ENCODE assay signal across 17 cellular contexts in the genomic region with DNA sequence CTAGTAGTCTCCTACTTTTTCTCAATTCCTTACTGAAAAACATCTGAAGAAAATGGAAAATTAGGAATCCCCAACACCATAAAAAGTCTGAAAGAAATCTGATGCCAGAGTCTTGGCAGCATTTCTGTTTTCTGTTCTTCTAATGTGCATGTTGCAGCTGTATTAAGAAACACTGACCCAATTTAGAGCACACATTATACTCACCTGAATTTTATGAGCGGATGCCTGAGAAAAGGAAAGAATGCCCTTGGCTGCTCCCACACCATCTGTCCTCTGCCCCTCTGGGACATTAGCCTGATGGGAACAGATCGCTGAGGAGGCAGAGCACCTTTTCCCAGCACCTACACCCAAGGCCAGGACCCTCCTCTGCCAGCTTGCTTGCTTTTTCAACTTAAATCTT. TPM values are rescaled to one million over a fixed set of nuclear protein-coding genes. Genes with fewer than 3 reads are reported as not detected.
DNase-seq lines count a peak whose midpoint lies in the region; ATAC-seq, FAIRE-seq and TF ChIP-seq lines count a peak whose summit lies in the region.
"Had no signal": no experiment of that assay in that cellular context is flagged by ENCODE, and none has a peak within 500 bp of the region (broad histone marks: within the 10 kb centered on the region; RNA-seq: fewer than 3 reads in every experiment).

No MANE protein-coding gene starts in this region.

- H3K36me3 ChIP-seq in Loucy (ENCODE audit: insufficient read depth, low read length): no peaks in the 10 kb centered on the region
- no peaks in the 10 kb centered on the region for H3K36me3 ChIP-seq in K562 (ENCODE audit: control insufficient read depth, insufficient read depth, low read length)

- POLR2A ChIA-PET in K562 (lab: Yijun Ruan, JAX): interaction anchor here (0.6 to 8.3 kb wide), 4 partner anchors 9 to 822 kb away, joined by 3 to 84 read pairs (median 4); partner anchors contain the start of gene ANP32B

- no peak for TF ChIP-seq POLR2A in K562 (conservative IDR thresholded peaks at IDR 0.05)

- H3K27me3 ChIP-seq in Loucy (ENCODE audit: insufficient read depth, low read length, poor library complexity, severe bottlenecking) (no peaks in the 10 kb centered on the region), K562 (ENCODE audit: control insufficient read depth in 2 of 2, insufficient read depth in 2 of 2, low read length in 2 of 2) (no peaks in the 10 kb centered on the region)

- no peaks in the 10 kb centered on the region for H3K9me3 Mint-ChIP-seq in activated T-cell treated with anti-CD3 and anti-CD28 coated beads, Interleukin-2, amount 50 U/mL, for 24 hours
- no peaks in the 10 kb centered on the region for H3K9me3 Mint-ChIP-seq in activated T-cell treated with anti-CD3 and anti-CD28 coated beads, Interleukin-2, amount 50 U/mL, for 72 hours
- H3K9me3 Mint-ChIP-seq: CD4-positive, alpha-beta T cell had no signal

- H3K9ac ChIP-seq in Loucy (ENCODE audit: low read depth, low read length, poor library complexity, severe bottlenecking): peak overlapping the region; percentile 61
- peak overlapping the region in 1 of 2 experiments; percentile 37; a peak in 1 of 4 replicates for H3K9ac ChIP-seq in K562 (ENCODE audit: insufficient read depth in 1 of 2, low read depth in 2 of 2, low read length in 2 of 2)
- H3K9ac ChIP-seq: GM23248 had no signal

- in situ Hi-C loops in K562 (cut with MboI): no loop called here

- peaks cover 43% of the 10 kb centered on the region for H3K4me1 ChIP-seq in Loucy (ENCODE audit: insufficient read depth, low read length, poor library complexity, severe bottlenecking)
- peaks cover 0 to 18% of the 10 kb centered on the region in 2 experiments; a peak in 2 of 5 replicates for H3K4me1 ChIP-seq in K562 (replicated peaks in 1 of 2; ENCODE audit: control insufficient read depth in 2 of 2, insufficient read depth in 2 of 2, low read length in 2 of 2)

- H3K4me2 ChIP-seq in Loucy (ENCODE audit: low read depth, low read length, poor library complexity, severe bottlenecking) (peak overlapping the region; percentile 69), K562 (ENCODE audit: insufficient read depth, low read length) (no peak overlapping the region)

- no peaks in the 10 kb centered on the region for H3K27me3 Mint-ChIP-seq in activated T-cell treated with anti-CD3 and anti-CD28 coated beads, Interleukin-2, amount 50 U/mL, for 24 hours
- peaks cover under 1% of the 10 kb centered on the region for H3K27me3 Mint-ChIP-seq in activated T-cell treated with anti-CD3 and anti-CD28 coated beads, Interleukin-2, amount 50 U/mL, for 72 hours (ENCODE audit: low read depth)

- ATAC-seq in activated T-cell treated with anti-CD3 and anti-CD28 coated beads, Interleukin-2, amount 50 U/mL, for 72 hours (replicated peaks in 1 of 2): no peak
- ATAC-seq in K562: no peak
- ATAC-seq in HG03342 (IDR thresholded peaks at IDR 0.05; ENCODE audit: unreplicated experiment): no peak
- no peak for ATAC-seq in GM18858 (IDR thresholded peaks at IDR 0.05; ENCODE audit: unreplicated experiment)
- ATAC-seq: HCT116 had no signal

- CTCF ChIA-PET in K562 (lab: Yijun Ruan, JAX; ENCODE audit: low intra/inter-chr PET ratio): no interaction called here

- TF ChIP-seq RAD21 in K562 (CRISPR knock-in tag; conservative IDR thresholded peaks at IDR 0.05 in 1 of 2, IDR thresholded peaks at IDR 0.05 in 1 of 2): no peak

- intact Hi-C loops in K562 (cut with micrococcal nuclease): no loop called here

- H2AFZ ChIP-seq in Loucy (ENCODE audit: low read length): no peak overlapping the region
- H2AFZ ChIP-seq in K562 (ENCODE audit: low read depth, low read length): peak overlapping the region; percentile 84; the same call in 1 of the 2 replicates
- H2AFZ ChIP-seq: GM23248 had no signal

- no peak for FAIRE-seq in K562 (lab: Jason Lieb, UNC)
- FAIRE-seq: H54 had no signal

- no peaks in the 10 kb centered on the region for H3K36me3 Mint-ChIP-seq in activated T-cell treated with anti-CD3 and anti-CD28 coated beads, Interleukin-2, amount 50 U/mL, for 24 hours (ENCODE audit: low read depth)
- H3K36me3 Mint-ChIP-seq in activated T-cell treated with anti-CD3 and anti-CD28 coated beads, Interleukin-2, amount 50 U/mL, for 72 hours (ENCODE audit: insufficient read depth in 2 of 2): no peaks in the 10 kb centered on the region

- H3K4me3 ChIP-seq in Loucy (ENCODE audit: low read length, poor library complexity, severe bottlenecking) (no peak overlapping the region), K562 (no peak overlapping the region)
- H3K4me3 ChIP-seq: GM23248 had no signal

- H3K27ac Mint-ChIP-seq in activated T-cell treated with anti-CD3 and anti-CD28 coated beads, Interleukin-2, amount 50 U/mL, for 24 hours: peak overlapping the region; percentile 26
- no peak overlapping the region for H3K27ac Mint-ChIP-seq in activated T-cell treated with anti-CD3 and anti-CD28 coated beads, Interleukin-2, amount 50 U/mL, for 72 hours

- no peaks in the 10 kb centered on the region for H3K9me3 ChIP-seq in Loucy (ENCODE audit: insufficient read depth, low read depth, low read length)
- no peaks in the 10 kb centered on the region for H3K9me3 ChIP-seq in K562 (replicated peaks; ENCODE audit: control insufficient read depth, insufficient read depth, low read depth, low read length)

- H3K27ac ChIP-seq in K562 (ENCODE audit: extremely low read depth, low read depth, low read length): no peak overlapping the region
- H3K27ac ChIP-seq: GM23248, HL-60 had no signal

- BruUV-seq in K562 (replicated peaks; lab: Mats Ljungman, UMichigan): no TSS peak

- no peaks in the 10 kb centered on the region for H3K9me1 ChIP-seq in K562 (ENCODE audit: control insufficient read depth, insufficient read depth, low read length)

- H3F3A ChIP-seq in Loucy (ENCODE audit: low read depth): peaks cover 3% of the 10 kb centered on the region; the same call in 1 of the 2 replicates

- H3K9me2 ChIP-seq in Loucy (replicated peaks; ENCODE audit: low read depth, low read length): no peaks in the 10 kb centered on the region

- DNase-seq in activated T-cell treated with anti-CD3 and anti-CD28 coated beads, Interleukin-2, amount 50 U/mL, for 24 hours: no peak
- DNase-seq in activated T-cell treated with anti-CD3 and anti-CD28 coated beads, Interleukin-2, amount 50 U/mL, for 72 hours: no peak
- DNase-seq in K562 (ENCODE audit: extremely low read depth in 1 of 4, low spot score in 3 of 4) (no peak), superior temporal gyrus (ENCODE audit: extremely low spot score) (no peak), medulla oblongata (ENCODE audit: extremely low spot score) (no peak)
- DNase-seq: ACHN; C1 segment of cervical spinal cord; CD4-positive, alpha-beta T cell; GF-D8; GM23248 had no signal

- H3K79me2 ChIP-seq in Loucy (ENCODE audit: insufficient read depth, low read length): peaks cover 18% of the 10 kb centered on the region
- no peaks in the 10 kb centered on the region for H3K79me2 ChIP-seq in K562 (ENCODE audit: control insufficient read depth, insufficient read depth, low read length)

- H3K4me3 Mint-ChIP-seq in activated T-cell treated with anti-CD3 and anti-CD28 coated beads, Interleukin-2, amount 50 U/mL, for 24 hours: no peak overlapping the region
- H3K4me3 Mint-ChIP-seq in activated T-cell treated with anti-CD3 and anti-CD28 coated beads, Interleukin-2, amount 50 U/mL, for 72 hours: no peak overlapping the region
- H3K4me3 Mint-ChIP-seq: CD4-positive, alpha-beta T cell had no signal

- TF ChIP-seq EP300 in K562 (IDR thresholded peaks at IDR 0.05; ENCODE audit: low read length): no peak

- TF ChIP-seq CTCF in Loucy (conservative IDR thresholded peaks at IDR 0.05; ENCODE audit: low read length) (no peak), K562 (IDR thresholded peaks at IDR 0.05 in 2 of 3, conservative IDR thresholded peaks at IDR 0.05 in 1 of 3; ENCODE audit: insufficient read depth in 2 of 3, low read depth in 1 of 3, low read length in 3 of 3) (no peak)

- WGBS in K562 (ENCODE audit: insufficient coverage, low coverage, missing lambda C conversion rate): 92% methylated on average over 2 of the region's 2 CpGs

- H4K20me1 ChIP-seq in Loucy (ENCODE audit: insufficient read depth, low read length, poor library complexity, severe bottlenecking): no peaks in the 10 kb centered on the region
- H4K20me1 ChIP-seq in K562 (replicated peaks; ENCODE audit: control insufficient read depth, insufficient read depth, low read length): no peaks in the 10 kb centered on the region

- H3K4me1 Mint-ChIP-seq in activated T-cell treated with anti-CD3 and anti-CD28 coated beads, Interleukin-2, amount 50 U/mL, for 24 hours (ENCODE audit: low read depth): peaks cover 6% of the 10 kb centered on the region
- H3K4me1 Mint-ChIP-seq in activated T-cell treated with anti-CD3 and anti-CD28 coated beads, Interleukin-2, amount 50 U/mL, for 72 hours (ENCODE audit: low read depth): no peaks in the 10 kb centered on the region

RNA-seq across cellular contexts. Expression of gene ANP32B, which starts 14.1 kb away (rescaled TPM):
- 100 to 1,000 TPM; 361 to 433 TPM for total RNA-seq in activated T-cell treated with anti-CD3 and anti-CD28 coated beads, Interleukin-2, amount 50 U/mL, for 72 hours
- 103 and 181 TPM in 2 replicates for total RNA-seq in K562 (2011; cell fraction: chromatin; rRNA removed; ENCODE audit: low replicate concordance)
- total RNA-seq in K562 (2011; cell fraction: nucleolus; rRNA removed): 53.9 and 79.2 TPM in 2 replicates
- total RNA-seq in K562 (2011; cell fraction: nucleoplasm; rRNA removed): 96.2 and 106 TPM in 2 replicates
- total RNA-seq in K562 (2014; rRNA removed) (90.3 and 90.7 TPM in 2 replicates), K562 (2014; rRNA removed; fragmentation: Illumina TruSeq; extraction: Trizol) (80.3 and 96.1 TPM in 2 replicates), K562 (2015; rRNA removed; fragmentation: Illumina TruSeq; extraction: Trizol) (68.9 and 78.4 TPM in 2 replicates), K562 (2021) (384 and 454 TPM in 2 replicates)
- polyA plus RNA-seq in K562 (2011; rRNA removed) (135 and 147 TPM in 2 replicates), K562 (2014; fragmentation: Illumina TruSeq; extraction: Trizol) (711 and 815 TPM in 2 replicates), K562 (2014; fragmentation: Nextera tagmentation; extraction: Ambion mirVana) (100 to 1,000 TPM in 1 of 2 experiments, 10 to 100 TPM in 1; 87.2 to 141 TPM), K562 (2014; rRNA removed) (331 and 380 TPM in 2 replicates)
- 19.4 and 46.5 TPM in 2 replicates for polyA plus RNA-seq in K562 (2011; cell fraction: cytosol; rRNA removed)
- polyA plus RNA-seq in K562 (2011; cell fraction: nucleus; rRNA removed): 41.5 and 53.7 TPM in 2 replicates
- 595 and 725 TPM in 2 replicates for polyA plus RNA-seq in K562 (2012)
- 117 and 146 TPM in 2 replicates for polyA minus RNA-seq in K562 (2011; rRNA and poly(A)+ RNA removed)
- polyA minus RNA-seq in K562 (2011; cell fraction: cytosol; rRNA and poly(A)+ RNA removed): 105 and 106 TPM in 2 replicates
- 31.2 and 52.8 TPM in 2 replicates for polyA minus RNA-seq in K562 (2011; cell fraction: nucleus; rRNA and poly(A)+ RNA removed)

RNA-seq across cellular contexts. Expression of gene HEMGN, which starts 31.0 kb away (rescaled TPM):
- 1 to 10 TPM; 1.1 to 1.5 TPM for total RNA-seq in activated T-cell treated with anti-CD3 and anti-CD28 coated beads, Interleukin-2, amount 50 U/mL, for 72 hours
- total RNA-seq in K562 (2011; cell fraction: chromatin; rRNA removed; ENCODE audit: low replicate concordance): 11.3 and 87.8 TPM in 2 replicates
- total RNA-seq in K562 (2011; cell fraction: nucleolus; rRNA removed): 10.7 and 21.2 TPM in 2 replicates
- 28.6 and 33.8 TPM in 2 replicates for total RNA-seq in K562 (2011; cell fraction: nucleoplasm; rRNA removed)
- 107 and 116 TPM in 2 replicates for total RNA-seq in K562 (2014; rRNA removed)
- total RNA-seq in K562 (2014; rRNA removed; fragmentation: Illumina TruSeq; extraction: Trizol): 182 and 209 TPM in 2 replicates
- 54.3 and 56.3 TPM in 2 replicates for total RNA-seq in K562 (2015; rRNA removed; fragmentation: Illumina TruSeq; extraction: Trizol)
- 101 and 104 TPM in 2 replicates for total RNA-seq in K562 (2021)
- 104 and 197 TPM in 2 replicates for polyA plus RNA-seq in K562 (2011; rRNA removed)
- 25.0 and 35.1 TPM in 2 replicates for polyA plus RNA-seq in K562 (2011; cell fraction: cytosol; rRNA removed)
- polyA plus RNA-seq in K562 (2011; cell fraction: nucleus; rRNA removed): 20.7 and 23.5 TPM in 2 replicates
- polyA plus RNA-seq in K562 (2012): 22.3 and 42.9 TPM in 2 replicates
- 183 and 258 TPM in 2 replicates for polyA plus RNA-seq in K562 (2014; fragmentation: Illumina TruSeq; extraction: Trizol)
- polyA plus RNA-seq in K562 (2014; fragmentation: Nextera tagmentation; extraction: Ambion mirVana): 100 to 1,000 TPM; 110 to 156 TPM
- 124 and 137 TPM in 2 replicates for polyA plus RNA-seq in K562 (2014; rRNA removed)
- 106 and 117 TPM in 2 replicates for polyA minus RNA-seq in K562 (2011; rRNA and poly(A)+ RNA removed)
- polyA minus RNA-seq in K562 (2011; cell fraction: cytosol; rRNA and poly(A)+ RNA removed): 22.3 and 41.9 TPM in 2 replicates
- polyA minus RNA-seq in K562 (2011; cell fraction: nucleus; rRNA and poly(A)+ RNA removed): 10.1 and 16.6 TPM in 2 replicates
- total RNA-seq: A172, GM23248 had no signal
- polyA plus RNA-seq: GM23248 had no signal

RNA-seq across cellular contexts. Expression of gene TRMO, which starts 46.7 kb away (rescaled TPM):
- total RNA-seq in activated T-cell treated with anti-CD3 and anti-CD28 coated beads, Interleukin-2, amount 50 U/mL, for 72 hours: 10 to 100 TPM; 15.4 TPM
- total RNA-seq in K562 (2011; cell fraction: chromatin; rRNA removed; ENCODE audit: low replicate concordance): 9.3 and 20.1 TPM in 2 replicates
- total RNA-seq in K562 (2011; cell fraction: nucleolus; rRNA removed): 6.6 and 6.7 TPM in 2 replicates
- 8.8 and 9.2 TPM in 2 replicates for total RNA-seq in K562 (2011; cell fraction: nucleoplasm; rRNA removed)
- total RNA-seq in K562 (2014; rRNA removed): 16.2 and 16.7 TPM in 2 replicates
- 16.2 and 18.4 TPM in 2 replicates for total RNA-seq in K562 (2014; rRNA removed; fragmentation: Illumina TruSeq; extraction: Trizol)
- total RNA-seq in K562 (2015; rRNA removed; fragmentation: Illumina TruSeq; extraction: Trizol): 22.4 and 22.9 TPM in 2 replicates
- 12.2 and 12.5 TPM in 2 replicates for total RNA-seq in K562 (2021)
- 14.2 and 16.3 TPM in 2 replicates for polyA plus RNA-seq in K562 (2011; rRNA removed)
- polyA plus RNA-seq in K562 (2011; cell fraction: cytosol; rRNA removed): 8.2 and 12.4 TPM in 2 replicates
- 10.3 and 14.4 TPM in 2 replicates for polyA plus RNA-seq in K562 (2011; cell fraction: nucleus; rRNA removed)
- 8.9 and 10.4 TPM in 2 replicates for polyA plus RNA-seq in K562 (2012)
- 17.2 and 20.0 TPM in 2 replicates for polyA plus RNA-seq in K562 (2014; fragmentation: Illumina TruSeq; extraction: Trizol)
- polyA plus RNA-seq in K562 (2014; fragmentation: Nextera tagmentation; extraction: Ambion mirVana): 10 to 100 TPM in 1 of 2 experiments, 1 to 10 TPM in 1; 5.6 to 12.8 TPM
- 17.2 and 18.4 TPM in 2 replicates for polyA plus RNA-seq in K562 (2014; rRNA removed)
- 23.2 and 23.8 TPM in 2 replicates for polyA minus RNA-seq in K562 (2011; rRNA and poly(A)+ RNA removed)
- polyA minus RNA-seq in K562 (2011; cell fraction: cytosol; rRNA and poly(A)+ RNA removed): 5.8 and 8.6 TPM in 2 replicates
- 5.1 and 8.1 TPM in 2 replicates for polyA minus RNA-seq in K562 (2011; cell fraction: nucleus; rRNA and poly(A)+ RNA removed)

Comparison
In these comparisons a context has a peak if more than half of its experiments do, and no peak if none do; other contexts are left out.
1. RNA of gene HEMGN, which starts 31.0 kb away (total RNA-seq): 10.7 to 209 TPM in K562; 1.1 to 1.5 TPM in activated T-cell treated with anti-CD3 and anti-CD28 coated beads, Interleukin-2, amount 50 U/mL, for 72 hours; every median in the first group is over 4 times any median in the second.